9 cellular contexts compared by ENCODE assay signal in the genomic region with DNA sequence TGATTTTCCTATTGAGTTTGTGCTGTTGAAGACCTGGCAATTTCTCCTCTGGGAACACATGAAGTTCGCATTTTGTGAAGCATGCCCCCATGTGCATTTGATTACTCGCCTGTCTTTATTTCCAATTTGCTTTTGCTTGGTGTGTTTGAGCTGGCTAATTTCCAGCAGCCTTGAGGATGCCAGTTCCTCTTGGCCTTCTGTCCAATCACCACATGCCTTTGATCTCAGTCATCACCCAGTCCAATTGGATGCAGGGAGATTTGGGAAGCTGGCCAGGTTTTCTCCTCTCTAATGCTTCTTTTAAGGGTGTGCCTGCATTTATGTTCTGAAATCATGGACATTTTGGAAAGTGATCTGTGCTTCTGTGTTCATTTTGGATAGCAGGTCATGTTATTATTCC. TPM values are rescaled to one million over a fixed set of nuclear protein-coding genes. Genes with fewer than 3 reads are reported as not detected.
A peak's percentile ranks its signal among the peaks of the same experiment; 100 is the strongest.
DNase-seq lines count a peak whose midpoint lies in the region; TF ChIP-seq lines count a peak whose summit lies in the region.
"Had no signal": no experiment of that assay in that cellular context is flagged by ENCODE, and none has a peak within 500 bp of the region (broad histone marks: within the 10 kb centered on the region; RNA-seq: fewer than 3 reads in every experiment).

No MANE protein-coding gene starts in this region.

- no peak overlapping the region for H3K4me3 Mint-ChIP-seq in chondrocyte (ENCODE audit: unreplicated experiment)
- H3K4me3 Mint-ChIP-seq in osteocyte (ENCODE audit: unreplicated experiment): peak overlapping the region; percentile 22

- H3K4me1 Mint-ChIP-seq in chondrocyte (ENCODE audit: low read depth) (peaks cover 89% of the 10 kb centered on the region), osteocyte (ENCODE audit: unreplicated experiment) (peaks cover 88% of the 10 kb centered on the region)

- H3K27ac ChIP-seq in C4-2B: peak overlapping the region; percentile 29; the same call in 1 of the 2 replicates

- peak overlapping the region; percentile 75 for H3K27ac Mint-ChIP-seq in chondrocyte (ENCODE audit: unreplicated experiment)
- peak overlapping the region; percentile 75 for H3K27ac Mint-ChIP-seq in osteocyte (ENCODE audit: unreplicated experiment)

- no peak for TF ChIP-seq CTCF in C4-2B (conservative IDR thresholded peaks at IDR 0.05)
- no peak for TF ChIP-seq CTCF in chondrocyte (IDR thresholded peaks at IDR 0.05)
- TF ChIP-seq CTCF in osteocyte (IDR thresholded peaks at IDR 0.05): no peak

- in situ Hi-C loops in KBM-7 (cut with MboI; ENCODE audit: low pct_unique_long_range_greater_than_20kb, low sequenced_read_pairs): loop anchor here (25.0 kb wide), 1 partner anchor 111 kb away; no protein-coding TSS in a partner anchor

- H3K9me3 Mint-ChIP-seq in chondrocyte (ENCODE audit: low read depth): no peaks in the 10 kb centered on the region
- H3K9me3 Mint-ChIP-seq in osteocyte (ENCODE audit: unreplicated experiment): no peaks in the 10 kb centered on the region

- H3K27me3 Mint-ChIP-seq in chondrocyte (ENCODE audit: low read depth) (no peaks in the 10 kb centered on the region), osteocyte (ENCODE audit: unreplicated experiment) (no peaks in the 10 kb centered on the region)

- DNase-seq in NCI-H2081 (lab: John Stamatoyannopoulos, UW) (peak; percentile 59 to 85), chondrocyte (ENCODE audit: low spot score) (no peak), osteocyte (ENCODE audit: extremely low spot score, unreplicated experiment) (peak; percentile 87), NCI-H2107 treated with DMSO at 0.1 percent for 48 hours (lab: John Stamatoyannopoulos, UW; ENCODE audit: unreplicated experiment) (no peak), C1 segment of cervical spinal cord (lab: John Stamatoyannopoulos, UW) (no peak), NCI-H1417 (lab: John Stamatoyannopoulos, UW) (no peak), KBM-7 (no peak)

- H3K36me3 Mint-ChIP-seq in chondrocyte (ENCODE audit: low read depth): no peaks in the 10 kb centered on the region
- no peaks in the 10 kb centered on the region for H3K36me3 Mint-ChIP-seq in osteocyte (ENCODE audit: unreplicated experiment)

RNA-seq across cellular contexts. Expression of gene TMEM100, which starts 3.8 kb away (rescaled TPM):
- 4.7 to 7.5 TPM (median 5.3 TPM) in 3 replicates for total RNA-seq in chondrocyte
- total RNA-seq in osteocyte: 3.3 and 3.4 TPM in 2 replicates
- total RNA-seq: T-helper 2 cell treated with Interferon-gamma antibody and Interleukin-4, amounts not matched to agents 100 ng/mL and 5 ng/mL, for 36 hours had no signal

RNA-seq across cellular contexts. Expression of gene PCTP, which starts 24.4 kb away (rescaled TPM):
- 6.6 to 8.8 TPM (median 8.2 TPM) in 3 replicates for total RNA-seq in chondrocyte
- 7.7 and 8.4 TPM in 2 replicates for total RNA-seq in osteocyte

Comparison
In these comparisons a context has a peak if more than half of its experiments do, and no peak if none do; other contexts are left out.
1. DNase-seq: peak in NCI-H2081 (2 of 2) and osteocyte (single experiment); none in chondrocyte (single experiment), NCI-H2107 treated with DMSO at 0.1 percent for 48 hours (single experiment), C1 segment of cervical spinal cord (0 of 14), NCI-H1417 (0 of 3) and KBM-7 (single experiment).